In the genomic region with DNA sequence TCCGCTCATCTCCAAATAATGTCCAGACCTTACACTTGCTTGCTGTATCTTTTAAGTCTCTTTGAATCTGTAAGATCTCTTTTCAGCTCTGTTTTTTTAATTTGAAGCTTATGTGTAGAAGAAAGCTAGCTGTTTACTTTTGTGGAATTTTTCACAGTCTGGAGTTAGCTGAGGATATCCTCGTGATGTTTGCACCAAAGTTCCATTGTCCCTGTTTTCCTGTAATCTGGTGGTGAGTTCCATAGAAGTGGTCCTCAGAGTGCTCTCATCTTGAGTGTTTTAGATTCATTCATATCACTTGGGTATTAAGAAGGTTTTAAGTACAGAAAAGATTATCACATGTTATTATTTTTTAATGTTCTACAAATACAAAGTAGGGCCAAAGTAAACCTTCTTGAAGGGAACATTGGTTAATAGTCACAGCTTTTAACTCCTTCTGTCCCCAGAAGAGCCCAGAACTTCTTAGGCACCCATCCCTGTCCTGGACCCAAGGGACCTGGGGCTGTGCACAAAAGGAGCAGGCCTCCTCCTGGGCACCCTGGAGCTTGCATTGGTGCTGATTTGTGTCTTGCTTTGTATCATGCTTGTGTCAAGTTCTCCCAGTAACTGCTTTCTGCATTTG, we compare ENCODE assay signal across 11 cellular contexts. TPM values are rescaled to one million over a fixed set of nuclear protein-coding genes. Genes with fewer than 3 reads are reported as not detected.
DNase-seq lines count a peak whose midpoint lies in the region; ATAC-seq, FAIRE-seq and TF ChIP-seq lines count a peak whose summit lies in the region.
"Had no signal": no experiment of that assay in that cellular context is flagged by ENCODE, and none has a peak within 500 bp of the region (broad histone marks: within the 10 kb centered on the region; RNA-seq: fewer than 3 reads in every experiment).

No MANE protein-coding gene starts in this region.

- H3K9me3 ChIP-seq in lung (ENCODE audit: control insufficient read depth in 2 of 2, insufficient read depth in 1 of 2, low read length in 1 of 2), result no peaks in the 10 kb centered on the region
- H3K9me3 ChIP-seq in upper lobe of right lung, result no peaks in the 10 kb centered on the region
- no peaks in the 10 kb centered on the region for H3K9me3 ChIP-seq in CD4-positive, alpha-beta memory T cell (ENCODE audit: control insufficient read depth in 1 of 2, low read length in 2 of 2)
- H3K9me3 ChIP-seq in ascending aorta, result no peaks in the 10 kb centered on the region

- no peaks in the 10 kb centered on the region for H3K4me1 Mint-ChIP-seq in CD4-positive, alpha-beta memory T cell
- peaks cover 3% of the 10 kb centered on the region for H3K4me1 Mint-ChIP-seq in progenitor cell of endocrine pancreas (ENCODE audit: low read depth)

- no peaks in the 10 kb centered on the region for H3K36me3 Mint-ChIP-seq in CD4-positive, alpha-beta memory T cell
- H3K36me3 Mint-ChIP-seq in progenitor cell of endocrine pancreas (ENCODE audit: insufficient read depth), result no peaks in the 10 kb centered on the region

- H3K27ac ChIP-seq in lung (ENCODE audit: low read depth in 1 of 2, low read length in 1 of 2) (no peak overlapping the region), upper lobe of right lung (peak overlapping the region; percentile 55), ascending aorta (no peak overlapping the region)
- no peak overlapping the region for H3K27ac ChIP-seq in CD4-positive, alpha-beta memory T cell (ENCODE audit: low read depth, low read length)

- intact Hi-C loops in upper lobe of right lung (cut with DNase I) (no loop called here), ascending aorta (cut with DNase I) (no loop called here)
- intact Hi-C loops in CD4-positive, alpha-beta memory T cell (cut with micrococcal nuclease), result no loop called here

- no peaks in the 10 kb centered on the region for H3K9me3 Mint-ChIP-seq in CD4-positive, alpha-beta memory T cell
- peaks cover 4% of the 10 kb centered on the region for H3K9me3 Mint-ChIP-seq in progenitor cell of endocrine pancreas (ENCODE audit: low read depth)

- no peak overlapping the region for H3K27ac Mint-ChIP-seq in CD4-positive, alpha-beta memory T cell
- H3K27ac Mint-ChIP-seq in progenitor cell of endocrine pancreas, result no peak overlapping the region

- CTCF ChIA-PET in CD4-positive, alpha-beta memory T cell (lab: Charles Lee; ENCODE audit: partially characterized antibody), result interaction anchor here (1.0 to 3.2 kb wide), 2 partner anchors 10 to 81 kb away, joined by 3 to 16 read pairs; no protein-coding TSS in a partner anchor

- no peak for TF ChIP-seq CTCF in lung (IDR thresholded peaks at IDR 0.05; ENCODE audit: control extremely low read depth, extremely low read depth)
- no peak for TF ChIP-seq CTCF in upper lobe of right lung (IDR thresholded peaks at IDR 0.05)
- no peak for TF ChIP-seq CTCF in progenitor cell of endocrine pancreas (IDR thresholded peaks at IDR 0.05; ENCODE audit: unreplicated experiment)
- TF ChIP-seq CTCF in ascending aorta (IDR thresholded peaks at IDR 0.05), result no peak

- H3K4me3 ChIP-seq in lung (no peak overlapping the region), upper lobe of right lung (no peak overlapping the region), ascending aorta (no peak overlapping the region)
- H3K4me3 ChIP-seq in CD4-positive, alpha-beta memory T cell (ENCODE audit: low read length in 2 of 2), result no peak overlapping the region

- peak overlapping the region in 1 of 8 donors; percentile 12 for H3K4me3 Mint-ChIP-seq in CD4-positive, alpha-beta memory T cell
- no peak overlapping the region for H3K4me3 Mint-ChIP-seq in progenitor cell of endocrine pancreas (ENCODE audit: low read depth)

- 61 to 67% methylated on average over 2 of the region's 2 CpGs for WGBS in lung, 2 donors

- H3K27me3 ChIP-seq in lung (ENCODE audit: control insufficient read depth, insufficient read depth) (no peaks in the 10 kb centered on the region), upper lobe of right lung (no peaks in the 10 kb centered on the region), ascending aorta (no peaks in the 10 kb centered on the region)
- H3K27me3 ChIP-seq in CD4-positive, alpha-beta memory T cell (ENCODE audit: insufficient read depth, low read length), result peaks cover 4% of the 10 kb centered on the region

- DNase-seq in NCI-H2029 treated with DMSO at 0.1 percent for 48 hours (lab: John Stamatoyannopoulos, UW), result peak; percentile 72
- no peak for DNase-seq in lung (ENCODE audit: low spot score)
- peak; percentile 67 for DNase-seq in upper lobe of right lung
- no peak for DNase-seq in CD4-positive, alpha-beta memory T cell
- DNase-seq in progenitor cell of endocrine pancreas (ENCODE audit: low spot score, unreplicated experiment), result no peak
- no peak for DNase-seq in ascending aorta (ENCODE audit: low spot score in 2 of 2)
- DNase-seq: central memory CD4-positive, alpha-beta T cell; NCI-H1436; NCI-H524 treated with DMSO at 0.1 percent for 48 hours had no signal

- peak; percentile 77 for FAIRE-seq in endometrium (lab: Jason Lieb, UNC)

- H3K4me1 ChIP-seq in lung (ENCODE audit: control insufficient read depth in 2 of 2, insufficient read depth in 2 of 2, low read length in 2 of 2) (peaks cover 0 to 15% of the 10 kb centered on the region in 2 donors), upper lobe of right lung (peaks cover 36% of the 10 kb centered on the region), ascending aorta (peaks cover 0 to 6% of the 10 kb centered on the region in 2 donors)
- no peaks in the 10 kb centered on the region for H3K4me1 ChIP-seq in CD4-positive, alpha-beta memory T cell (ENCODE audit: insufficient read depth, low read length)

- POLR2A ChIA-PET in CD4-positive, alpha-beta memory T cell (lab: Charles Lee; ENCODE audit: partially characterized antibody), result interaction anchor here (0.6 kb wide), 1 partner anchor 75 kb away, joined by 3 read pairs; no protein-coding TSS in a partner anchor

- ATAC-seq in lung (ENCODE audit: insufficient read depth, low FRiP score) (peak; percentile 45), upper lobe of right lung (peak; percentile 65)

- H3K27me3 Mint-ChIP-seq in CD4-positive, alpha-beta memory T cell, result peaks cover 11 to 28% of the 10 kb centered on the region in 2 donors
- H3K27me3 Mint-ChIP-seq in progenitor cell of endocrine pancreas, result peaks cover 15% of the 10 kb centered on the region

- H3K36me3 ChIP-seq in lung (ENCODE audit: control insufficient read depth in 2 of 2, insufficient read depth in 2 of 2, low read length in 2 of 2), result peaks cover 0 to 2% of the 10 kb centered on the region in 2 donors
- peaks cover 14% of the 10 kb centered on the region for H3K36me3 ChIP-seq in upper lobe of right lung
- H3K36me3 ChIP-seq in CD4-positive, alpha-beta memory T cell (ENCODE audit: insufficient read depth, low read length), result no peaks in the 10 kb centered on the region
- no peaks in the 10 kb centered on the region for H3K36me3 ChIP-seq in ascending aorta

RNA-seq across cellular contexts. Expression of gene MLPH, which starts 15.0 kb away (rescaled TPM):
- total RNA-seq in lung (100 to 1,000 TPM; 154 to 295 TPM), upper lobe of right lung (423 TPM), progenitor cell of endocrine pancreas (1.2 and 1.6 TPM in 2 replicates), ascending aorta (91.0 TPM)
- 100 to 1,000 TPM in 1 of 2 donors, 10 to 100 TPM in 1; 71.0 to 230 TPM for polyA plus RNA-seq in lung
- total RNA-seq in CD4-positive, alpha-beta memory T cell, result not detected
- polyA plus RNA-seq in CD4-positive, alpha-beta memory T cell, result not detected
- total RNA-seq: skeletal muscle tissue had no signal

Comparison
In these comparisons a context has a peak if more than half of its experiments do, and no peak if none do; other contexts are left out.
1. DNase-seq: peak in NCI-H2029 treated with DMSO at 0.1 percent for 48 hours (single experiment) and upper lobe of right lung (single experiment); none in lung (single experiment), CD4-positive, alpha-beta memory T cell (0 of 5), progenitor cell of endocrine pancreas (single experiment) and ascending aorta (0 of 2).
2. RNA of gene MLPH, which starts 15.0 kb away (total RNA-seq): 423 TPM in upper lobe of right lung (single experiment), 154 to 295 TPM in lung and 91.0 TPM in ascending aorta (single experiment); 1.2 to 1.6 TPM in progenitor cell of endocrine pancreas and not detected in CD4-positive, alpha-beta memory T cell; every median in the first group is over 10 times any median in the second.